In genomic region chr14:101884537-101885253, GRCh38 we compare ENCODE assay signal across 17 cellular contexts.
"Had no signal": no experiment of that assay in that cellular context is flagged by ENCODE, and none has a peak within 500 bp of the region (broad histone marks: within the 10 kb centered on the region; RNA-seq: fewer than 3 reads in every experiment).

No MANE protein-coding gene starts in this region.

- H3K4me3 Mint-ChIP-seq: activated naive CD8-positive, alpha-beta T cell; immature natural killer cell; nephron; T-cell; type B pancreatic cell had no signal

- H3K27ac ChIP-seq: esophagus muscularis mucosa, gastroesophageal sphincter, lower lobe of right lung, stomach had no signal

- H3K27ac Mint-ChIP-seq: activated T-helper 2 cell treated with anti-CD3 and anti-CD28 coated beads, Interferon-gamma antibody, Interleukin-2, Interleukin-4, amounts not matched to agents 10 μg/mL and 5 μg/mL and 100 μg/mL, durations not matched to agents 14 hours and 24 hours and 36 hours; nephron; type B pancreatic cell had no signal

- H3K4me3 ChIP-seq: esophagus muscularis mucosa, gastroesophageal sphincter, heart right ventricle, lower lobe of right lung, stomach had no signal

- H3K27me3 ChIP-seq: esophagus muscularis mucosa, gastroesophageal sphincter, heart right ventricle, stomach had no signal

- H3K4me1 ChIP-seq: lower lobe of right lung had no signal

- DNase-seq: cerebellar nuclear complex, cortex of kidney, heart right ventricle, immature natural killer cell, lower lobe of right lung, nucleus accumbens, retina, SIG-M5, stomach, T-cell had no signal

- H3K4me1 Mint-ChIP-seq: nephron had no signal

- H3K9me3 ChIP-seq: esophagus muscularis mucosa, gastroesophageal sphincter, lower lobe of right lung, stomach had no signal

- H3K27me3 Mint-ChIP-seq: activated naive CD8-positive, alpha-beta T cell; T-cell; type B pancreatic cell had no signal

- ATAC-seq: gastroesophageal sphincter, SK-N-SH treated with all-trans-retinoic acid at 6 μM for 48 hours, T-cell had no signal

- H3K9me3 Mint-ChIP-seq: activated T-helper 2 cell treated with anti-CD3 and anti-CD28 coated beads, Interferon-gamma antibody, Interleukin-2, Interleukin-4, amounts not matched to agents 10 μg/mL and 5 μg/mL and 100 μg/mL, durations not matched to agents 14 hours and 24 hours and 36 hours; immature natural killer cell; T-cell; type B pancreatic cell had no signal
